Comparison of ENCODE assay signal across 8 cellular contexts in the genomic region with DNA sequence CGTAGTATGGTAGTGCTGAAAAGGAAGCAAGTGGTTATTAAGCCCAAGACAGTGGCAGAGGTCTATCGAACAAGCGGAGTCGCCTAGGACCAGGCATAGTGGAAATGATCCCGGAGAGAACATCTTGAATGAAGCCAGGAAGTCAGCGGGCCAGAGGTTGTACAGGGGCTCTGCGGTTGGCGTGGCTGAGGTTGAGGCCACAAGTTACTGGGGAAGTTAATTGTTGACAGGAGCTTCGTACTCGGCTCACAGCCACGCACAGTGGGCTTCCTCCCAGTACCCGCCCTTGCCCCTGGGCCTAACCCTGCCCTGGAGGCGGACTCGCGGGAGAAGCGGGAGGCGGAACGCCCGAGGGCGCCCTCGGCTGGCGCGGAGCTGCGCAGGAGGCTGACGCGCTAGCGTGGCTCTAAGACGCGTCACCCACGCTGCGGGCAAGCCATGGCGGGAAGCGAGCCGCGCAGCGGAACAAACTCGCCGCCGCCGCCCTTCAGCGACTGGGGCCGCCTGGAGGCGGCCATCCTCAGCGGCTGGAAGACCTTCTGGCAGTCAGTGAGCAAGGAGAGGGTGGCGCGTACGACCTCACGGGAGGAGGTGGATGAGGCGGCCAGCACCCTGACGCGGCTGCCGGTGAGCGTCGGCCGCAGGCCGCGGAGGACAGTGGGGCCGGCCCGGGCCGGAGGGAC. TPM values are rescaled to one million over a fixed set of nuclear protein-coding genes. Genes with fewer than 3 reads are reported as not detected.
A peak's percentile ranks its signal among the peaks of the same experiment; 100 is the strongest.
DNase-seq lines count a peak whose midpoint lies in the region; ATAC-seq and TF ChIP-seq lines count a peak whose summit lies in the region.

A gene with protein sequence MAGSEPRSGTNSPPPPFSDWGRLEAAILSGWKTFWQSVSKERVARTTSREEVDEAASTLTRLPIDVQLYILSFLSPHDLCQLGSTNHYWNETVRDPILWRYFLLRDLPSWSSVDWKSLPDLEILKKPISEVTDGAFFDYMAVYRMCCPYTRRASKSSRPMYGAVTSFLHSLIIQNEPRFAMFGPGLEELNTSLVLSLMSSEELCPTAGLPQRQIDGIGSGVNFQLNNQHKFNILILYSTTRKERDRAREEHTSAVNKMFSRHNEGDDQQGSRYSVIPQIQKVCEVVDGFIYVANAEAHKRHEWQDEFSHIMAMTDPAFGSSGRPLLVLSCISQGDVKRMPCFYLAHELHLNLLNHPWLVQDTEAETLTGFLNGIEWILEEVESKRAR (plus strand): TSS at position 410 of the 683 bp plus-strand sequence. CDS start 29 bp downstream, at position 439.

- H2BK12ac ChIP-seq in trophoblast cell (ENCODE audit: low read length) = no peak within 1 kb of the TSS

- no peaks in the 10 kb centered on the region for H3K9me3 Mint-ChIP-seq in activated naive CD8-positive, alpha-beta T cell (ENCODE audit: low read depth)

- peak within 1 kb of the TSS; percentile 97 for H3K27ac Mint-ChIP-seq in activated naive CD8-positive, alpha-beta T cell

- H3K79me1 ChIP-seq in trophoblast cell (ENCODE audit: low read length) = peaks cover 5% of the 10 kb centered on the region

- WGBS in trophoblast cell (ENCODE audit: extremely low coverage, insufficient coverage, insufficient read length) = no CpG with 5 or more reads among the region's 60 CpGs
- WGBS in tibial nerve, 2 donors = 1 to 2% methylated on average over 27 to 47 of the region's 60 CpGs

- TF ChIP-seq EP300 in tibial nerve (IDR thresholded peaks at IDR 0.05) = peak; percentile 68 to 92

- H3K4ac ChIP-seq in trophoblast cell (ENCODE audit: low read depth, low read length) = no peak within 1 kb of the TSS

- no peak within 1 kb of the TSS for H3K23ac ChIP-seq in trophoblast cell (ENCODE audit: low read length)

- DNase-seq in GM12865 (ENCODE audit: low read depth) (peak; percentile 93), NCI-H1092 (lab: John Stamatoyannopoulos, UW) (peak; percentile 61), SKM-1 treated with dmso at 0.1 percent for 144 hours (lab: John Stamatoyannopoulos, UW; ENCODE audit: unreplicated experiment) (peak; percentile 82), head of caudate nucleus (peak; percentile 61 to 95 (median 88)), trophoblast cell (peak; percentile 94 to 97), tibial nerve (ENCODE audit: low spot score in 2 of 2) (peak; percentile 63 to 66)

- H3K9me3 ChIP-seq in trophoblast cell (ENCODE audit: insufficient read depth, low read depth, low read length) = no peaks in the 10 kb centered on the region
- no peaks in the 10 kb centered on the region for H3K9me3 ChIP-seq in tibial nerve

- peaks cover 4% of the 10 kb centered on the region for H3K36me3 Mint-ChIP-seq in activated naive CD8-positive, alpha-beta T cell

- TF ChIP-seq POLR2A in tibial nerve (IDR thresholded peaks at IDR 0.05) = peak; percentile 19 to 80

- TF ChIP-seq CTCF in GM12865 (IDR thresholded peaks at IDR 0.05; ENCODE audit: insufficient read depth, low read depth, low read length, missing control alignments) = peak; percentile 68
- peak; percentile 54 to 72 (median 60) for TF ChIP-seq CTCF in tibial nerve (IDR thresholded peaks at IDR 0.05)

- no peak within 1 kb of the TSS for H2BK120ac ChIP-seq in trophoblast cell (ENCODE audit: insufficient read depth, low read length, poor library complexity)

- H3K14ac ChIP-seq in trophoblast cell (ENCODE audit: low read length) = no peak within 1 kb of the TSS

- H4K91ac ChIP-seq in trophoblast cell (ENCODE audit: low read depth, low read length) = peak within 1 kb of the TSS; percentile 24

- peak within 1 kb of the TSS; percentile 88 for H3K4me3 Mint-ChIP-seq in activated naive CD8-positive, alpha-beta T cell

- H3K9ac ChIP-seq in trophoblast cell (ENCODE audit: low read length) = peak within 1 kb of the TSS; percentile 57

- H2AFZ ChIP-seq in trophoblast cell (ENCODE audit: insufficient read depth, low read length, poor library complexity) = peak within 1 kb of the TSS; percentile 50

- no peaks in the 10 kb centered on the region for H3K27me3 Mint-ChIP-seq in activated naive CD8-positive, alpha-beta T cell

- intact Hi-C loops in head of caudate nucleus (cut with DNase I) = no loop called here

- peak within 1 kb of the TSS; percentile 11 for H3K18ac ChIP-seq in trophoblast cell (ENCODE audit: low read length)

- H3K4me1 Mint-ChIP-seq in activated naive CD8-positive, alpha-beta T cell (ENCODE audit: low read depth) = peaks cover 24% of the 10 kb centered on the region

- H3K4me3 ChIP-seq in GM12865 (ENCODE audit: low read depth, low read length) (peak within 1 kb of the TSS; percentile 99), trophoblast cell (ENCODE audit: low read depth, low read length) (peak within 1 kb of the TSS; percentile 73), tibial nerve (peak within 1 kb of the TSS; percentile 56 to 92 (median 80))

- no peaks in the 10 kb centered on the region for H3K36me3 ChIP-seq in trophoblast cell (ENCODE audit: control insufficient read depth in 1 of 2, insufficient read depth in 2 of 2, low read length in 2 of 2)
- peaks cover 0 to 13% (median 0%) of the 10 kb centered on the region in 3 donors for H3K36me3 ChIP-seq in tibial nerve

- H3K27ac ChIP-seq in trophoblast cell (ENCODE audit: low read depth, low read length) (no peak within 1 kb of the TSS), tibial nerve (peak within 1 kb of the TSS; percentile 95 to 98 (median 96))

- H3K4me1 ChIP-seq in trophoblast cell (ENCODE audit: control insufficient read depth in 1 of 2, insufficient read depth in 2 of 2, low read length in 2 of 2) (no peaks in the 10 kb centered on the region), tibial nerve (peaks cover 0 to 20% (median 3%) of the 10 kb centered on the region in 4 donors)

- H3K79me2 ChIP-seq in trophoblast cell (ENCODE audit: control insufficient read depth, insufficient read depth, low read length, poor library complexity) = no peaks in the 10 kb centered on the region

- H4K8ac ChIP-seq in trophoblast cell (ENCODE audit: low read depth, low read length) = peak within 1 kb of the TSS; percentile 83

- peak; percentile 97 for ATAC-seq in HG02588 (IDR thresholded peaks at IDR 0.05; ENCODE audit: unreplicated experiment)

- no peaks in the 10 kb centered on the region for H3K27me3 ChIP-seq in trophoblast cell (ENCODE audit: insufficient read depth, low read length)
- no peaks in the 10 kb centered on the region for H3K27me3 ChIP-seq in tibial nerve

- H2BK5ac ChIP-seq in trophoblast cell (ENCODE audit: low read depth, low read length, poor library complexity) = no peak within 1 kb of the TSS

- peak within 1 kb of the TSS; percentile 35 for H4K12ac ChIP-seq in trophoblast cell (ENCODE audit: low read depth, low read length)

- H3K4me2 ChIP-seq in trophoblast cell (ENCODE audit: low read length) = peak within 1 kb of the TSS; percentile 67

- H2AK5ac ChIP-seq in trophoblast cell (ENCODE audit: low read length) = no peak within 1 kb of the TSS

RNA-seq across cellular contexts. Expression of the gene that starts here (rescaled TPM):
- 1.8 and 2.2 TPM in 2 replicates for polyA plus RNA-seq in trophoblast cell (2013)
- 10 to 100 TPM; 17.0 to 23.5 (median 20.2) TPM for total RNA-seq in tibial nerve
